In the genomic region with DNA sequence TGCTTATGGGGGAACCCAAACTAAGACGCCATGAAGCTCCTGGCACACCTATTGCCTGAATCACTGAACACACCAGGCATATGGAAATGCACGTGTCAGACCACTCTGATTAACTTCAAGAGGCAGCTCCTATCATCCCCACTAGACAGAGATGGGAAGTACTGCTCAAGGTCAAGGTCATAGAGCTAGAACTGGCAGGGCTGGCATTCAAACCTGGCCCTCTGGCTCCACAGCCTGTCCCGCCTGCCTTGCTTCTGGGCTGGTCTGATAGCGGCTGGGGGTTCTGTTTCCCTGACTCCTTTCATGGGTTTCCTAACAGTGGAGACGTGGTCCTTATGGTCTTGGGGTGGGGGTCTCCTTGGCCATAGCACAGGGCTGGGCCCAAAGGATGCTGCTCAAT, we compare ENCODE assay signal across 28 cellular contexts.
"Had no signal": no experiment of that assay in that cellular context is flagged by ENCODE, and none has a peak within 500 bp of the region (broad histone marks: within the 10 kb centered on the region; RNA-seq: fewer than 3 reads in every experiment).

No MANE protein-coding gene starts in this region.

- H3K4me3 ChIP-seq: ascending aorta, body of pancreas, breast epithelium, SJCRH30, SK-N-MC had no signal

- H3K9ac ChIP-seq: KMS-11 had no signal

- H3K4me1 Mint-ChIP-seq: activated CD4-positive, alpha-beta T cell treated with anti-CD3 and anti-CD28 coated beads, Interleukin-2, amount 10 ng/mL, durations not matched to agents 24 days and 14 days; activated naive CD8-positive, alpha-beta T cell treated with anti-CD3 and anti-CD28 coated beads for 36 hours; activated T-helper 17 cell treated with anti-CD3 and anti-CD28 coated beads, Interleukin-2, amount 50 U/mL, for 72 hours had no signal

- H3K27ac ChIP-seq: ascending aorta, body of pancreas, breast epithelium, KMS-11, SJCRH30, SK-N-MC had no signal

- H3K27me3 Mint-ChIP-seq: activated CD4-positive, alpha-beta T cell treated with anti-CD3 and anti-CD28 coated beads, Interleukin-2, amount 10 ng/mL, durations not matched to agents 24 days and 14 days; activated CD8-positive, alpha-beta T cell treated with anti-CD3 and anti-CD28 coated beads for 36 hours; activated naive CD8-positive, alpha-beta T cell treated with anti-CD3 and anti-CD28 coated beads for 36 hours; activated T-helper 17 cell treated with anti-CD3 and anti-CD28 coated beads, Interleukin-2, amount 50 U/mL, for 72 hours had no signal

- H3K9me3 Mint-ChIP-seq: activated CD4-positive, alpha-beta T cell treated with anti-CD3 and anti-CD28 coated beads, Interleukin-2, amount 10 ng/mL, durations not matched to agents 24 days and 14 days; activated CD8-positive, alpha-beta T cell treated with anti-CD3 and anti-CD28 coated beads for 36 hours; activated naive CD8-positive, alpha-beta T cell treated with anti-CD3 and anti-CD28 coated beads for 36 hours; activated T-cell treated with anti-CD3 and anti-CD28 coated beads, Interleukin-2, amount 50 U/mL, for 72 hours; activated T-helper 17 cell treated with anti-CD3 and anti-CD28 coated beads, Interleukin-2, amount 50 U/mL, for 72 hours had no signal

- H3K36me3 Mint-ChIP-seq: activated naive CD8-positive, alpha-beta T cell treated with anti-CD3 and anti-CD28 coated beads for 36 hours had no signal

- H3K4me1 ChIP-seq: body of pancreas, breast epithelium, SJCRH30 had no signal

- H3K4me2 ChIP-seq: KMS-11 had no signal

- DNase-seq: activated CD4-positive, alpha-beta T cell treated with anti-CD3 and anti-CD28 coated beads, Interleukin-2, amount 10 ng/mL, durations not matched to agents 24 days and 14 days; activated CD4-positive, alpha-beta T cell treated with anti-CD3 and anti-CD28 coated beads, Interleukin-2, amount 50 U/mL, for 4 hours; activated CD8-positive, alpha-beta T cell treated with anti-CD3 and anti-CD28 coated beads for 36 hours; activated effector memory CD4-positive, alpha-beta T cell treated with anti-CD3 and anti-CD28 coated beads, Interleukin-2, amount 50 U/mL, for 16 hours; activated naive CD4-positive, alpha-beta T cell; activated naive CD4-positive, alpha-beta T cell treated with anti-CD3 and anti-CD28 coated beads, Interleukin-2, amount 50 U/mL, for 16 hours; activated naive CD8-positive, alpha-beta T cell treated with anti-CD3 and anti-CD28 coated beads for 36 hours; activated T-cell treated with anti-CD3 and anti-CD28 coated beads, Interleukin-2, amount 50 U/mL, for 1 hour; activated T-cell treated with anti-CD3 and anti-CD28 coated beads, Interleukin-2, amount 50 U/mL, for 72 hours; amygdala; body of pancreas; caudate nucleus; cerebellar nuclear complex; MM.1S; NCI-H1092 treated with DMSO at 0.1 percent for 48 hours; NCI-H1417; NCI-H146; NCI-H187; NCI-H2081; NCI-H345; NCI-H524 treated with DMSO at 0.1 percent for 48 hours; SJCRH30 had no signal

- H3K9me3 ChIP-seq: ascending aorta, body of pancreas, breast epithelium, SJCRH30 had no signal

- H3K27me3 ChIP-seq: ascending aorta, body of pancreas, breast epithelium, SJCRH30 had no signal

- H3K4me3 Mint-ChIP-seq: activated CD4-positive, alpha-beta T cell treated with anti-CD3 and anti-CD28 coated beads, Interleukin-2, amount 10 ng/mL, durations not matched to agents 24 days and 14 days; activated CD8-positive, alpha-beta T cell treated with anti-CD3 and anti-CD28 coated beads for 36 hours; activated naive CD8-positive, alpha-beta T cell treated with anti-CD3 and anti-CD28 coated beads for 36 hours; activated T-cell treated with anti-CD3 and anti-CD28 coated beads, Interleukin-2, amount 50 U/mL, for 72 hours; activated T-helper 17 cell treated with anti-CD3 and anti-CD28 coated beads, Interleukin-2, amount 50 U/mL, for 72 hours had no signal

- ATAC-seq: activated CD8-positive, alpha-beta T cell treated with anti-CD3 and anti-CD28 coated beads for 36 hours; activated T-cell treated with anti-CD3 and anti-CD28 coated beads, Interleukin-2, amount 50 U/mL, for 72 hours; activated T-helper 17 cell treated with anti-CD3 and anti-CD28 coated beads, Interleukin-2, amount 50 U/mL, for 72 hours; body of pancreas; Panc1 had no signal

- H3K27ac Mint-ChIP-seq: activated CD4-positive, alpha-beta T cell treated with anti-CD3 and anti-CD28 coated beads, Interleukin-2, amount 10 ng/mL, durations not matched to agents 24 days and 14 days; activated CD8-positive, alpha-beta T cell treated with anti-CD3 and anti-CD28 coated beads for 36 hours; activated naive CD8-positive, alpha-beta T cell treated with anti-CD3 and anti-CD28 coated beads for 36 hours; activated T-cell treated with anti-CD3 and anti-CD28 coated beads, Interleukin-2, amount 50 U/mL, for 72 hours; activated T-helper 17 cell treated with anti-CD3 and anti-CD28 coated beads, Interleukin-2, amount 50 U/mL, for 72 hours had no signal
